In genomic region chr4:76108467-76109181, GRCh38 we compare ENCODE assay signal across 14 cellular contexts. TPM values are rescaled to one million over a fixed set of nuclear protein-coding genes. Genes with fewer than 3 reads are reported as not detected.
DNase-seq lines count a peak whose midpoint lies in the region; ATAC-seq, FAIRE-seq and TF ChIP-seq lines count a peak whose summit lies in the region.
"Had no signal": no experiment of that assay in that cellular context is flagged by ENCODE, and none has a peak within 500 bp of the region (broad histone marks: within the 10 kb centered on the region; RNA-seq: fewer than 3 reads in every experiment).

No MANE protein-coding gene starts in this region.

- CTCF ChIA-PET in HCT116 (lab: Charles Lee): interaction anchor here (0.6 to 1.5 kb wide), 2 partner anchors 8 to 1907 kb away, joined by 3 to 5 read pairs; no protein-coding TSS in a partner anchor

- H3K4me3 ChIP-seq in BE2C (ENCODE audit: low read depth, low read length): no peak overlapping the region
- H3K4me3 ChIP-seq in HCT116 (replicated peaks in 1 of 2; ENCODE audit: low read depth in 1 of 2, low read length in 2 of 2): no peak overlapping the region
- H3K4me3 ChIP-seq in esophagus squamous epithelium: no peak overlapping the region
- no peak overlapping the region for H3K4me3 ChIP-seq in vagina
- H3K4me3 ChIP-seq: lung, suprapubic skin had no signal

- 65 to 72% methylated on average over 5 of the region's 5 CpGs for WGBS in esophagus squamous epithelium, 2 donors

- no peak overlapping the region for H3K4me2 ChIP-seq in HCT116 (ENCODE audit: low read length)

- H3K27me3 ChIP-seq in BE2C (no peaks in the 10 kb centered on the region), HCT116 (ENCODE audit: insufficient read depth, low read length) (peaks cover 6% of the 10 kb centered on the region; the same call in 1 of the 2 replicates), esophagus squamous epithelium (no peaks in the 10 kb centered on the region), vagina (no peaks in the 10 kb centered on the region)
- H3K27me3 ChIP-seq: suprapubic skin had no signal

- RAD21 ChIA-PET in HCT116 (lab: Charles Lee; ENCODE audit: low non-redundant PET in 1 of 2, low total read pairs in 2 of 2, uncharacterized antibody in 2 of 2, unreplicated experiment in 2 of 2): no interaction called here

- no peak for TF ChIP-seq RAD21 in HCT116 (IDR thresholded peaks at IDR 0.05; ENCODE audit: low read depth)

- H3K27ac ChIP-seq in HCT116 (ENCODE audit: low read depth, low read length) (no peak overlapping the region), esophagus squamous epithelium (no peak overlapping the region), vagina (no peak overlapping the region)
- H3K27ac ChIP-seq: suprapubic skin had no signal

- H4K20me1 ChIP-seq in HCT116 (ENCODE audit: insufficient read depth): no peaks in the 10 kb centered on the region

- peaks cover 6% of the 10 kb centered on the region for H3K36me3 ChIP-seq in BE2C
- H3K36me3 ChIP-seq in HCT116 (ENCODE audit: control insufficient read depth in 1 of 2, insufficient read depth in 2 of 2, low read length in 2 of 2): no peaks in the 10 kb centered on the region
- peaks cover 0 to 20% (median 6%) of the 10 kb centered on the region in 3 donors for H3K36me3 ChIP-seq in esophagus squamous epithelium
- H3K36me3 ChIP-seq in vagina: peaks cover 0 to 9% of the 10 kb centered on the region in 2 donors

- TF ChIP-seq POLR2A in HCT116 (IDR thresholded peaks at IDR 0.05; ENCODE audit: borderline replicate concordance, extremely low read depth, insufficient read depth, insufficient read length) (no peak), esophagus squamous epithelium (IDR thresholded peaks at IDR 0.05) (no peak), vagina (IDR thresholded peaks at IDR 0.05) (no peak)

- H2AFZ ChIP-seq in HCT116 (ENCODE audit: low read depth, low read length, poor library complexity, severe bottlenecking): no peak overlapping the region

- no peaks in the 10 kb centered on the region for H3K9me3 ChIP-seq in BE2C
- no peaks in the 10 kb centered on the region for H3K9me3 ChIP-seq in HCT116 (ENCODE audit: control insufficient read depth in 1 of 2, insufficient read depth in 1 of 2, low read depth in 1 of 2, low read length in 2 of 2)
- H3K9me3 ChIP-seq in esophagus squamous epithelium: no peaks in the 10 kb centered on the region
- H3K9me3 ChIP-seq in vagina: no peaks in the 10 kb centered on the region
- H3K9me3 ChIP-seq: Caco-2, suprapubic skin had no signal

- POLR2A ChIA-PET in HCT116 (lab: Charles Lee): interaction anchor here (0.7 kb wide), 1 partner anchor 17 kb away, joined by 3 read pairs; no protein-coding TSS in a partner anchor

- no peaks in the 10 kb centered on the region for H3K9me2 ChIP-seq in HCT116 (ENCODE audit: insufficient read depth)

- peak; percentile 76 for ATAC-seq in HCT116

- TF ChIP-seq CTCF in BE2C (IDR thresholded peaks at IDR 0.05; ENCODE audit: low read depth, low read length) (peak; percentile 43), HCT116 (IDR thresholded peaks at IDR 0.05 in 2 of 3, conservative IDR thresholded peaks at IDR 0.05 in 1 of 3; ENCODE audit: borderline replicate concordance in 1 of 3, insufficient read depth in 1 of 3, low read depth in 2 of 3, low read length in 2 of 3) (peak in 2 of 3 experiments; percentile 11 to 36; a peak in 3 of 6 replicates), esophagus squamous epithelium (IDR thresholded peaks at IDR 0.05) (no peak), vagina (IDR thresholded peaks at IDR 0.05) (no peak)

- BruUV-seq in HCT116 (replicated peaks; lab: Mats Ljungman, UMichigan): no TSS peak

- intact Hi-C loops in HCT116 (cut with micrococcal nuclease) (no loop called here), esophagus squamous epithelium (cut with DNase I) (no loop called here), vagina (cut with DNase I) (no loop called here)

- H3K4me1 ChIP-seq in BE2C (no peaks in the 10 kb centered on the region), HCT116 (ENCODE audit: control insufficient read depth in 1 of 2, insufficient read depth in 2 of 2, low read length in 2 of 2) (no peaks in the 10 kb centered on the region), esophagus squamous epithelium (no peaks in the 10 kb centered on the region), vagina (no peaks in the 10 kb centered on the region)
- H3K4me1 ChIP-seq: Caco-2, suprapubic skin had no signal

- H3K79me2 ChIP-seq in HCT116 (ENCODE audit: insufficient read depth, low read length): no peaks in the 10 kb centered on the region

- H3K9ac ChIP-seq in HCT116 (ENCODE audit: low read length): no peak overlapping the region

- FAIRE-seq in frontal cortex (lab: Jason Lieb, UNC) (peak; percentile 58), HTR-8/SVneo (lab: Jason Lieb, UNC) (no peak)
- FAIRE-seq: endothelial cell of umbilical vein had no signal

- DNase-seq in BE2C (peak; percentile 10), HCT116 (ENCODE audit: low read depth, low spot score) (no peak), RPMI8226 (peak; percentile 10), frontal cortex (ENCODE audit: low spot score in 2 of 2) (no peak), HTR-8/SVneo (ENCODE audit: insufficient read length, low spot score) (no peak), T-helper 1 cell (no peak), esophagus squamous epithelium (lab: John Stamatoyannopoulos, UW) (no peak), vagina (ENCODE audit: extremely low spot score in 2 of 2) (no peak)
- DNase-seq: activated naive CD4-positive, alpha-beta T cell; stimulated activated CD4-positive, alpha-beta T cell treated with anti-CD3 and anti-CD28 coated beads, Interleukin-12 subunit alpha, Interleukin-12 subunit beta, amount 100 ng/mL, for 4 hours had no signal

TF ChIP-seq in HCT116, 20 proteins besides CTCF, POLR2A, EP300 and RAD21 (continues in another document):
- no peak for TF ChIP-seq SP1 (IDR thresholded peaks at IDR 0.05; ENCODE audit: low read depth)
- no peak for TF ChIP-seq CBX3 (IDR thresholded peaks at IDR 0.05; ENCODE audit: low read depth)
- TF ChIP-seq ZFX (IDR thresholded peaks at IDR 0.05): no peak
- TF ChIP-seq, protein P1, sequence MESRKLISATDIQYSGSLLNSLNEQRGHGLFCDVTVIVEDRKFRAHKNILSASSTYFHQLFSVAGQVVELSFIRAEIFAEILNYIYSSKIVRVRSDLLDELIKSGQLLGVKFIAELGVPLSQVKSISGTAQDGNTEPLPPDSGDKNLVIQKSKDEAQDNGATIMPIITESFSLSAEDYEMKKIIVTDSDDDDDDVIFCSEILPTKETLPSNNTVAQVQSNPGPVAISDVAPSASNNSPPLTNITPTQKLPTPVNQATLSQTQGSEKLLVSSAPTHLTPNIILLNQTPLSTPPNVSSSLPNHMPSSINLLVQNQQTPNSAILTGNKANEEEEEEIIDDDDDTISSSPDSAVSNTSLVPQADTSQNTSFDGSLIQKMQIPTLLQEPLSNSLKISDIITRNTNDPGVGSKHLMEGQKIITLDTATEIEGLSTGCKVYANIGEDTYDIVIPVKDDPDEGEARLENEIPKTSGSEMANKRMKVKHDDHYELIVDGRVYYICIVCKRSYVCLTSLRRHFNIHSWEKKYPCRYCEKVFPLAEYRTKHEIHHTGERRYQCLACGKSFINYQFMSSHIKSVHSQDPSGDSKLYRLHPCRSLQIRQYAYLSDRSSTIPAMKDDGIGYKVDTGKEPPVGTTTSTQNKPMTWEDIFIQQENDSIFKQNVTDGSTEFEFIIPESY (IDR thresholded peaks at IDR 0.05; ENCODE audit: extremely low read depth, insufficient replicate concordance, low read length): no peak
- TF ChIP-seq JUND (IDR thresholded peaks at IDR 0.05): no peak
- TF ChIP-seq ZNF274 (IDR thresholded peaks at IDR 0.05; ENCODE audit: low read depth, low read length): no peak
- TF ChIP-seq YY1 (IDR thresholded peaks at IDR 0.05; ENCODE audit: extremely low read depth, insufficient replicate concordance, low read depth, low read length): no peak
- TF ChIP-seq, protein P2, sequence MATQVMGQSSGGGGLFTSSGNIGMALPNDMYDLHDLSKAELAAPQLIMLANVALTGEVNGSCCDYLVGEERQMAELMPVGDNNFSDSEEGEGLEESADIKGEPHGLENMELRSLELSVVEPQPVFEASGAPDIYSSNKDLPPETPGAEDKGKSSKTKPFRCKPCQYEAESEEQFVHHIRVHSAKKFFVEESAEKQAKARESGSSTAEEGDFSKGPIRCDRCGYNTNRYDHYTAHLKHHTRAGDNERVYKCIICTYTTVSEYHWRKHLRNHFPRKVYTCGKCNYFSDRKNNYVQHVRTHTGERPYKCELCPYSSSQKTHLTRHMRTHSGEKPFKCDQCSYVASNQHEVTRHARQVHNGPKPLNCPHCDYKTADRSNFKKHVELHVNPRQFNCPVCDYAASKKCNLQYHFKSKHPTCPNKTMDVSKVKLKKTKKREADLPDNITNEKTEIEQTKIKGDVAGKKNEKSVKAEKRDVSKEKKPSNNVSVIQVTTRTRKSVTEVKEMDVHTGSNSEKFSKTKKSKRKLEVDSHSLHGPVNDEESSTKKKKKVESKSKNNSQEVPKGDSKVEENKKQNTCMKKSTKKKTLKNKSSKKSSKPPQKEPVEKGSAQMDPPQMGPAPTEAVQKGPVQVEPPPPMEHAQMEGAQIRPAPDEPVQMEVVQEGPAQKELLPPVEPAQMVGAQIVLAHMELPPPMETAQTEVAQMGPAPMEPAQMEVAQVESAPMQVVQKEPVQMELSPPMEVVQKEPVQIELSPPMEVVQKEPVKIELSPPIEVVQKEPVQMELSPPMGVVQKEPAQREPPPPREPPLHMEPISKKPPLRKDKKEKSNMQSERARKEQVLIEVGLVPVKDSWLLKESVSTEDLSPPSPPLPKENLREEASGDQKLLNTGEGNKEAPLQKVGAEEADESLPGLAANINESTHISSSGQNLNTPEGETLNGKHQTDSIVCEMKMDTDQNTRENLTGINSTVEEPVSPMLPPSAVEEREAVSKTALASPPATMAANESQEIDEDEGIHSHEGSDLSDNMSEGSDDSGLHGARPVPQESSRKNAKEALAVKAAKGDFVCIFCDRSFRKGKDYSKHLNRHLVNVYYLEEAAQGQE (IDR thresholded peaks at IDR 0.05; ENCODE audit: low read depth): no peak
- TF ChIP-seq FOSL1 (IDR thresholded peaks at IDR 0.05; ENCODE audit: low read depth): no peak
- no peak for TF ChIP-seq CEBPB (IDR thresholded peaks at IDR 0.05; ENCODE audit: low read depth)
- TF ChIP-seq POLR2AphosphoS5 (IDR thresholded peaks at IDR 0.05; ENCODE audit: low read depth, low read length): no peak
- TF ChIP-seq EZH2 (IDR thresholded peaks at IDR 0.05): no peak
- no peak for TF ChIP-seq ELF1 (IDR thresholded peaks at IDR 0.05; ENCODE audit: borderline replicate concordance, low read depth)

RNA-seq across cellular contexts. Expression of gene ART3, which starts 34.1 kb away (rescaled TPM):
- 0.71 TPM for polyA plus RNA-seq in BE2C (2012; ENCODE audit: insufficient read depth, insufficient read length, low read depth)
- total RNA-seq in HCT116 (2021; ENCODE audit: unreplicated experiment): not detected
- polyA plus RNA-seq in HCT116 (2012): not detected in 2 replicates
- 2.9 TPM for total RNA-seq in frontal cortex
- 1 to 10 TPM in 2 of 4 donors, under 1 TPM in 2; 0.85 to 2.7 (median 1.7) TPM for total RNA-seq in esophagus squamous epithelium
- total RNA-seq in vagina: 0.74 TPM
- total RNA-seq: Caco-2, endothelial cell of umbilical vein had no signal
- polyA plus RNA-seq: endothelial cell of umbilical vein had no signal

RNA-seq across cellular contexts. Expression of gene NUP54, which starts 39.6 kb away (rescaled TPM):
- 27.9 TPM for polyA plus RNA-seq in BE2C (2012; ENCODE audit: insufficient read depth, insufficient read length, low read depth)
- 53.9 TPM for total RNA-seq in HCT116 (2021; ENCODE audit: unreplicated experiment)
- 27.9 and 38.9 TPM in 2 replicates for polyA plus RNA-seq in HCT116 (2012)
- total RNA-seq in frontal cortex: 128 TPM
- total RNA-seq in esophagus squamous epithelium: 10 to 100 TPM; 19.5 to 45.4 (median 36.5) TPM
- total RNA-seq in vagina: 31.2 TPM

Comparison
In these comparisons a context has a peak if more than half of its experiments do, and no peak if none do; other contexts are left out.
1. DNase-seq: peak in BE2C (single experiment) and RPMI8226 (single experiment); none in HCT116 (single experiment), frontal cortex (0 of 2), HTR-8/SVneo (single experiment), T-helper 1 cell (0 of 5), esophagus squamous epithelium (single experiment) and vagina (0 of 2).
2. CTCF ChIP-seq: peak in BE2C (single experiment) and HCT116 (2 of 3); none in esophagus squamous epithelium (0 of 6) and vagina (0 of 3).